Comparison of ENCODE assay signal across 9 cellular contexts in genomic region chr18:12679183-12679786, GRCh38. TPM values are rescaled to one million over a fixed set of nuclear protein-coding genes. Genes with fewer than 3 reads are reported as not detected.
DNase-seq lines count a peak whose midpoint lies in the region; ATAC-seq and FAIRE-seq lines count a peak whose summit lies in the region.
"Had no signal": no experiment of that assay in that cellular context is flagged by ENCODE, and none has a peak within 500 bp of the region (broad histone marks: within the 10 kb centered on the region; RNA-seq: fewer than 3 reads in every experiment).

No MANE protein-coding gene starts in this region.

- H3K27ac ChIP-seq in right cardiac atrium (ENCODE audit: low read length), result peak overlapping the region; percentile 89

- no peaks in the 10 kb centered on the region for H3K27me3 Mint-ChIP-seq in activated naive CD8-positive, alpha-beta T cell
- no peaks in the 10 kb centered on the region for H3K27me3 Mint-ChIP-seq in stimulated activated memory B cell treated with anti-CD40 and anti-IgM and Interleukin-4, amounts not matched to agents 10 μg/mL and 1 μg/mL and 100 μg/mL, for 72 hours

- H3K36me3 Mint-ChIP-seq in activated naive CD8-positive, alpha-beta T cell, result peaks cover 5% of the 10 kb centered on the region
- H3K36me3 Mint-ChIP-seq in stimulated activated effector memory CD8-positive, alpha-beta T cell treated with anti-CD3 and anti-CD28 coated beads, Interleukin-12 subunit alpha, Interleukin-12 subunit beta, amount 100 ng/mL, for 72 hours, result peaks cover 82% of the 10 kb centered on the region
- peaks cover 18% of the 10 kb centered on the region for H3K36me3 Mint-ChIP-seq in stimulated activated memory B cell treated with anti-CD40 and anti-IgM and Interleukin-4, amounts not matched to agents 10 μg/mL and 1 μg/mL and 100 μg/mL, for 72 hours

- ATAC-seq in right cardiac atrium, result peak; percentile 98 to 99
- no peak for ATAC-seq in stimulated activated effector memory CD8-positive, alpha-beta T cell treated with anti-CD3 and anti-CD28 coated beads, Interleukin-12 subunit alpha, Interleukin-12 subunit beta, amount 100 ng/mL, for 72 hours
- no peak for ATAC-seq in HG03469 (IDR thresholded peaks at IDR 0.05; ENCODE audit: unreplicated experiment)
- ATAC-seq in stimulated activated memory B cell treated with anti-CD40 and anti-IgM and Interleukin-4, amounts not matched to agents 10 μg/mL and 1 μg/mL and 100 μg/mL, for 72 hours, result no peak
- no peak for ATAC-seq in GM21515 (IDR thresholded peaks at IDR 0.05; ENCODE audit: unreplicated experiment)

- no peaks in the 10 kb centered on the region for H3K27me3 ChIP-seq in right cardiac atrium (ENCODE audit: control insufficient read depth, insufficient read depth)

- peak overlapping the region; percentile 25 for H3K4me3 ChIP-seq in right cardiac atrium (ENCODE audit: low read length)

- DNase-seq in HTR-8/SVneo (ENCODE audit: insufficient read length, low spot score) (peak; percentile 18), right cardiac atrium (peak; percentile 66 to 86 (median 81)), NCI-H748 treated with DMSO at 0.1 percent for 48 hours (lab: John Stamatoyannopoulos, UW) (no peak)
- DNase-seq in stimulated activated effector memory CD8-positive, alpha-beta T cell treated with anti-CD3 and anti-CD28 coated beads, Interleukin-12 subunit alpha, Interleukin-12 subunit beta, amount 100 ng/mL, for 72 hours (ENCODE audit: low spot score in 2 of 2), result no peak
- DNase-seq: activated CD4-positive, alpha-beta T cell treated with anti-CD3 and anti-CD28 coated beads for 4 hours had no signal

- FAIRE-seq in HTR-8/SVneo (lab: Jason Lieb, UNC), result no peak

- H3K9me3 ChIP-seq in right cardiac atrium (ENCODE audit: control insufficient read depth, low read length), result no peaks in the 10 kb centered on the region

- no peaks in the 10 kb centered on the region for H3K9me3 Mint-ChIP-seq in activated naive CD8-positive, alpha-beta T cell (ENCODE audit: low read depth)
- no peaks in the 10 kb centered on the region for H3K9me3 Mint-ChIP-seq in stimulated activated effector memory CD8-positive, alpha-beta T cell treated with anti-CD3 and anti-CD28 coated beads, Interleukin-12 subunit alpha, Interleukin-12 subunit beta, amount 100 ng/mL, for 72 hours
- no peaks in the 10 kb centered on the region for H3K9me3 Mint-ChIP-seq in stimulated activated memory B cell treated with anti-CD40 and anti-IgM and Interleukin-4, amounts not matched to agents 10 μg/mL and 1 μg/mL and 100 μg/mL, for 72 hours

- H3K4me3 Mint-ChIP-seq in activated naive CD8-positive, alpha-beta T cell, result no peak overlapping the region
- H3K4me3 Mint-ChIP-seq in stimulated activated effector memory CD8-positive, alpha-beta T cell treated with anti-CD3 and anti-CD28 coated beads, Interleukin-12 subunit alpha, Interleukin-12 subunit beta, amount 100 ng/mL, for 72 hours, result no peak overlapping the region
- no peak overlapping the region for H3K4me3 Mint-ChIP-seq in stimulated activated memory B cell treated with anti-CD40 and anti-IgM and Interleukin-4, amounts not matched to agents 10 μg/mL and 1 μg/mL and 100 μg/mL, for 72 hours

- peak overlapping the region; percentile 77 for H3K27ac Mint-ChIP-seq in activated naive CD8-positive, alpha-beta T cell
- H3K27ac Mint-ChIP-seq in stimulated activated effector memory CD8-positive, alpha-beta T cell treated with anti-CD3 and anti-CD28 coated beads, Interleukin-12 subunit alpha, Interleukin-12 subunit beta, amount 100 ng/mL, for 72 hours, result peak overlapping the region; percentile 73
- H3K27ac Mint-ChIP-seq in stimulated activated memory B cell treated with anti-CD40 and anti-IgM and Interleukin-4, amounts not matched to agents 10 μg/mL and 1 μg/mL and 100 μg/mL, for 72 hours, result no peak overlapping the region

- intact Hi-C loops in right cardiac atrium (cut with DNase I), result no loop called here

- WGBS in right cardiac atrium, result 26% methylated on average over 8 of the region's 8 CpGs

- peaks cover 5% of the 10 kb centered on the region for H3K4me1 Mint-ChIP-seq in activated naive CD8-positive, alpha-beta T cell (ENCODE audit: low read depth)
- no peaks in the 10 kb centered on the region for H3K4me1 Mint-ChIP-seq in stimulated activated effector memory CD8-positive, alpha-beta T cell treated with anti-CD3 and anti-CD28 coated beads, Interleukin-12 subunit alpha, Interleukin-12 subunit beta, amount 100 ng/mL, for 72 hours
- H3K4me1 Mint-ChIP-seq in stimulated activated memory B cell treated with anti-CD40 and anti-IgM and Interleukin-4, amounts not matched to agents 10 μg/mL and 1 μg/mL and 100 μg/mL, for 72 hours, result no peaks in the 10 kb centered on the region

- H3K4me1 ChIP-seq in right cardiac atrium (ENCODE audit: control insufficient read depth, insufficient read depth, low read length), result no peaks in the 10 kb centered on the region

RNA-seq across cellular contexts. Expression of gene SPIRE1, which starts 21.4 kb away (rescaled TPM):
- 10 to 100 TPM; 34.3 to 41.9 (median 38.2) TPM for total RNA-seq in right cardiac atrium
- polyA plus RNA-seq in right cardiac atrium, result 9.5 TPM

RNA-seq across cellular contexts. Expression of gene CEP76, which starts 23.2 kb away (rescaled TPM):
- 1 to 10 TPM; 3.2 to 4.2 (median 3.9) TPM for total RNA-seq in right cardiac atrium
- polyA plus RNA-seq in right cardiac atrium, result 2.3 TPM

RNA-seq across cellular contexts. Expression of gene PSMG2, which starts 23.6 kb away (rescaled TPM):
- 10 to 100 TPM; 44.4 to 48.3 (median 45.5) TPM for total RNA-seq in right cardiac atrium
- polyA plus RNA-seq in right cardiac atrium, result 62.4 TPM

Comparison
In these comparisons a context has a peak if more than half of its experiments do, and no peak if none do; other contexts are left out.
1. DNase-seq: peak in HTR-8/SVneo (single experiment) and right cardiac atrium (3 of 3); none in stimulated activated effector memory CD8-positive, alpha-beta T cell treated with anti-CD3 and anti-CD28 coated beads, Interleukin-12 subunit alpha, Interleukin-12 subunit beta, amount 100 ng/mL, for 72 hours (0 of 2) and NCI-H748 treated with DMSO at 0.1 percent for 48 hours (single experiment).
2. ATAC-seq: peak in right cardiac atrium (2 of 2); none in stimulated activated effector memory CD8-positive, alpha-beta T cell treated with anti-CD3 and anti-CD28 coated beads, Interleukin-12 subunit alpha, Interleukin-12 subunit beta, amount 100 ng/mL, for 72 hours (single experiment), HG03469 (single experiment), stimulated activated memory B cell treated with anti-CD40 and anti-IgM and Interleukin-4, amounts not matched to agents 10 μg/mL and 1 μg/mL and 100 μg/mL, for 72 hours (single experiment) and GM21515 (single experiment).